Comparison of ENCODE assay signal across 27 cellular contexts in the genomic region with DNA sequence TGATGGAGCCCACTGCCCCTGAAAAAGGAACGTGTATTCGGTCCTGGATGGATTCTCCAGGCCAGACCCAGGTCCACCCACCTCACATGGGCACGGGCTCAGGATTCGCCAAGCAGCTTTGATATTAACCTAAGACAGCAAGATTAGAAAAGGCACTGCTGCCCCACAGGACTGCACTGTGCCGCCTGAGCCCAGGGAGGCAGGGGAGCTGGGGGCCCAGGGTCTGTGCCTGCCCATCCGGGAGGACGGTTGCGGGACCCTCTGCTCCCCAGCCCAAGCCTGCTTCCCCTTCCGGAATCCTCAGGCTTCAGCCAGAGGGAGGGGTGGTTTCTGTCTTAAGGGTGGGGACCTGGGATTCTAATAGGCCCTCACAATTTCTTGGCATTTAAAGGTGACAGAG. TPM values are rescaled to one million over a fixed set of nuclear protein-coding genes. Genes with fewer than 3 reads are reported as not detected.
"Had no signal": no experiment of that assay in that cellular context is flagged by ENCODE, and none has a peak within 500 bp of the region (broad histone marks: within the 10 kb centered on the region; RNA-seq: fewer than 3 reads in every experiment).

No MANE protein-coding gene starts in this region.

- DNase-seq: activated CD4-positive, alpha-beta T cell treated with anti-CD3 and anti-CD28 coated beads, Interleukin-2, amount 10 ng/mL, durations not matched to agents 24 days and 14 days; activated CD4-positive, alpha-beta T cell treated with anti-CD3 and anti-CD28 coated beads, Interleukin-2, amount 50 U/mL, for 4 hours; activated naive CD4-positive, alpha-beta T cell treated with anti-CD3 and anti-CD28 coated beads, Interleukin-2, amount 10 ng/mL, durations not matched to agents 7 days and 5 days; activated T-cell treated with anti-CD3 and anti-CD28 coated beads, Interleukin-2, amount 50 U/mL, for 24 hours; brain microvascular endothelial cell; Kasumi-1; KG1; MG63; NCI-H1048; NCI-H1105 treated with DMSO at 0.1 percent for 48 hours; NCI-H1436; NCI-H1694; NCI-H1930; NCI-H2081 treated with DMSO at 0.1 percent for 48 hours; NCI-H226; NCI-H446 treated with DMSO at 0.1 percent for 48 hours; NCI-H524; NCI-H748 treated with DMSO at 0.1 percent for 48 hours; PC-3; Right ventricle myocardium superior; T1000; WERI-Rb-1 had no signal

- H3K4me1 Mint-ChIP-seq: activated CD4-positive, alpha-beta T cell treated with anti-CD3 and anti-CD28 coated beads, Interleukin-2, amount 10 ng/mL, durations not matched to agents 24 days and 14 days; activated naive CD4-positive, alpha-beta T cell treated with anti-CD3 and anti-CD28 coated beads, Interleukin-2, amount 10 ng/mL, durations not matched to agents 7 days and 5 days had no signal

- H3K27ac ChIP-seq: brain microvascular endothelial cell, WERI-Rb-1 had no signal

- H3K36me3 Mint-ChIP-seq: activated naive CD4-positive, alpha-beta T cell treated with anti-CD3 and anti-CD28 coated beads, Interleukin-2, amount 10 ng/mL, durations not matched to agents 7 days and 5 days; activated naive CD8-positive, alpha-beta T cell had no signal

- H3K9me3 Mint-ChIP-seq: activated CD4-positive, alpha-beta T cell treated with anti-CD3 and anti-CD28 coated beads, Interleukin-2, amount 10 ng/mL, durations not matched to agents 24 days and 14 days; activated naive CD4-positive, alpha-beta T cell treated with anti-CD3 and anti-CD28 coated beads, Interleukin-2, amount 10 ng/mL, durations not matched to agents 7 days and 5 days; activated naive CD8-positive, alpha-beta T cell treated with anti-CD3 and anti-CD28 coated beads, Interleukin-2, amount 50 U/mL, for 24 hours; activated T-cell treated with anti-CD3 and anti-CD28 coated beads, Interleukin-2, amount 50 U/mL, for 24 hours had no signal

- H3K4me3 ChIP-seq: MG63 had no signal

- H3K27me3 ChIP-seq: MG63 had no signal

- H3K27ac Mint-ChIP-seq: activated CD4-positive, alpha-beta T cell treated with anti-CD3 and anti-CD28 coated beads, Interleukin-2, amount 10 ng/mL, durations not matched to agents 24 days and 14 days; activated CD8-positive, alpha-beta T cell treated with anti-CD3 and anti-CD28 coated beads, Interleukin-2, amount 10 ng/mL, durations not matched to agents 7 days and 5 days; activated naive CD4-positive, alpha-beta T cell treated with anti-CD3 and anti-CD28 coated beads, Interleukin-2, amount 10 ng/mL, durations not matched to agents 7 days and 5 days; activated naive CD8-positive, alpha-beta T cell; activated naive CD8-positive, alpha-beta T cell treated with anti-CD3 and anti-CD28 coated beads, Interleukin-2, amount 50 U/mL, for 24 hours; activated T-cell treated with anti-CD3 and anti-CD28 coated beads, Interleukin-2, amount 50 U/mL, for 24 hours had no signal

- H3K9me3 ChIP-seq: MG63 had no signal

- ATAC-seq: PC-3 had no signal

- H3K4me3 Mint-ChIP-seq: activated CD4-positive, alpha-beta T cell treated with anti-CD3 and anti-CD28 coated beads, Interleukin-2, amount 10 ng/mL, durations not matched to agents 24 days and 14 days; activated CD8-positive, alpha-beta T cell treated with anti-CD3 and anti-CD28 coated beads, Interleukin-2, amount 10 ng/mL, durations not matched to agents 7 days and 5 days; activated naive CD4-positive, alpha-beta T cell treated with anti-CD3 and anti-CD28 coated beads, Interleukin-2, amount 10 ng/mL, durations not matched to agents 7 days and 5 days; activated naive CD8-positive, alpha-beta T cell; activated naive CD8-positive, alpha-beta T cell treated with anti-CD3 and anti-CD28 coated beads, Interleukin-2, amount 50 U/mL, for 24 hours; activated T-cell treated with anti-CD3 and anti-CD28 coated beads, Interleukin-2, amount 50 U/mL, for 24 hours had no signal

- H3K36me3 ChIP-seq: brain microvascular endothelial cell, MG63, WERI-Rb-1 had no signal

RNA-seq across cellular contexts. Expression of a gene that starts 13.5 kb away (rescaled TPM):
- total RNA-seq: activated CD4-positive, alpha-beta T cell treated with anti-CD3 and anti-CD28 coated beads, Interleukin-2, amount 10 ng/mL, durations not matched to agents 24 days and 14 days; activated CD8-positive, alpha-beta T cell treated with anti-CD3 and anti-CD28 coated beads, Interleukin-2, amount 10 ng/mL, durations not matched to agents 7 days and 5 days; PC-3; T-helper 1 cell treated with Interleukin-12 subunit alpha and Interleukin-12 subunit beta and Interleukin-4 antibody, amounts not matched to agents 30 ng/mL and 1 ng/mL, for 36 hours; T-helper 2 cell treated with Interferon-gamma antibody and Interleukin-4, amounts not matched to agents 100 ng/mL and 5 ng/mL, for 36 hours had no signal

RNA-seq across cellular contexts. Expression of a gene that starts 28.0 kb away (rescaled TPM):
- total RNA-seq: activated CD4-positive, alpha-beta T cell treated with anti-CD3 and anti-CD28 coated beads, Interleukin-2, amount 10 ng/mL, durations not matched to agents 24 days and 14 days; activated CD8-positive, alpha-beta T cell treated with anti-CD3 and anti-CD28 coated beads, Interleukin-2, amount 10 ng/mL, durations not matched to agents 7 days and 5 days; PC-3; Right ventricle myocardium superior; T-helper 1 cell treated with Interleukin-12 subunit alpha and Interleukin-12 subunit beta and Interleukin-4 antibody, amounts not matched to agents 30 ng/mL and 1 ng/mL, for 36 hours; T-helper 2 cell treated with Interferon-gamma antibody and Interleukin-4, amounts not matched to agents 100 ng/mL and 5 ng/mL, for 36 hours had no signal
